8 cellular contexts compared by ENCODE assay signal in genomic region chr1:231527586-231528174, GRCh38. TPM values are rescaled to one million over a fixed set of nuclear protein-coding genes. Genes with fewer than 3 reads are reported as not detected.
DNase-seq lines count a peak whose midpoint lies in the region; ATAC-seq and TF ChIP-seq lines count a peak whose summit lies in the region.

No MANE protein-coding gene starts in this region.

- no peaks in the 10 kb centered on the region for H3K9me3 Mint-ChIP-seq in Calu3 (ENCODE audit: low read depth, unreplicated experiment)
- H3K9me3 Mint-ChIP-seq in brain: no peaks in the 10 kb centered on the region

- DNase-seq in Calu3: no peak
- no peak for DNase-seq in lower lobe of right lung
- no peak for DNase-seq in stimulated activated CD4-positive, alpha-beta T cell treated with anti-CD3 and anti-CD28 coated beads, Interleukin-2, amount 100 ng/mL, for 48 hours
- no peak for DNase-seq in NCI-H1930 (lab: John Stamatoyannopoulos, UW)

- H3K4me3 ChIP-seq in HUES48 (ENCODE audit: low read depth, low read length) (peak overlapping the region; percentile 90), lower lobe of right lung (peak overlapping the region; percentile 78), urinary bladder (ENCODE audit: low read depth, low read length) (peak overlapping the region; percentile 57)

- H3K9me3 ChIP-seq in HUES48 (ENCODE audit: control insufficient read depth, insufficient read depth, low read length): no peaks in the 10 kb centered on the region
- H3K9me3 ChIP-seq in lower lobe of right lung: no peaks in the 10 kb centered on the region

- peak; percentile 15 for ATAC-seq in GM21447 (IDR thresholded peaks at IDR 0.05; ENCODE audit: unreplicated experiment)
- ATAC-seq in lower lobe of right lung: peak; percentile 3 to 11

- H3K27ac Mint-ChIP-seq in Calu3 (ENCODE audit: unreplicated experiment): peak overlapping the region; percentile 99
- peak overlapping the region; percentile 99 to 100 (median 100) for H3K27ac Mint-ChIP-seq in brain

- H3K36me3 ChIP-seq in HUES48 (ENCODE audit: control insufficient read depth, insufficient read depth, low read length): peaks cover 18% of the 10 kb centered on the region
- H3K36me3 ChIP-seq in lower lobe of right lung: peaks cover 7% of the 10 kb centered on the region
- H3K36me3 ChIP-seq in urinary bladder (ENCODE audit: insufficient read depth): peaks cover 1% of the 10 kb centered on the region

- peaks cover 26% of the 10 kb centered on the region for H3K4me1 Mint-ChIP-seq in Calu3 (ENCODE audit: low read depth, unreplicated experiment)
- peaks cover 50% of the 10 kb centered on the region for H3K4me1 Mint-ChIP-seq in brain

- intact Hi-C loops in Calu3 (cut with micrococcal nuclease; ENCODE audit: unreplicated experiment): loop anchor here (2.0 to 5.0 kb wide), 2 partner anchors 105 to 170 kb away; partner anchors contain the start of gene EGLN1
- intact Hi-C loops in lower lobe of right lung (cut with DNase I): no loop called here

- peaks cover 37% of the 10 kb centered on the region for H3K36me3 Mint-ChIP-seq in Calu3 (ENCODE audit: insufficient read depth, unreplicated experiment)
- H3K36me3 Mint-ChIP-seq in brain: peaks cover 34% of the 10 kb centered on the region

- no peak overlapping the region for H3K9ac ChIP-seq in HUES48 (ENCODE audit: low read depth, low read length)

- H3K27me3 ChIP-seq in HUES48 (ENCODE audit: control insufficient read depth, insufficient read depth, low read length) (no peaks in the 10 kb centered on the region), lower lobe of right lung (ENCODE audit: low read depth) (no peaks in the 10 kb centered on the region)

- CTCF ChIA-PET in Calu3 (lab: Charles Lee): interaction anchor here (0.6 to 1.0 kb wide), 2 partner anchors 186 to 437 kb away, joined by 3 read pairs; no protein-coding TSS in a partner anchor

- 55% methylated on average over 15 of the region's 15 CpGs for WGBS in urinary bladder

- no TSS peak for BruUV-seq in Calu3 (replicated peaks; lab: Mats Ljungman, UMichigan)

- TF ChIP-seq CTCF in Calu3 (IDR thresholded peaks at IDR 0.05; ENCODE audit: unreplicated experiment) (no peak), brain (conservative IDR thresholded peaks at IDR 0.05) (no peak), lower lobe of right lung (IDR thresholded peaks at IDR 0.05) (no peak)

- no peaks in the 10 kb centered on the region for H3K27me3 Mint-ChIP-seq in Calu3 (ENCODE audit: unreplicated experiment)
- peaks cover 15% of the 10 kb centered on the region for H3K27me3 Mint-ChIP-seq in brain

- H3K4me3 Mint-ChIP-seq in Calu3 (ENCODE audit: low read depth, unreplicated experiment) (peak overlapping the region; percentile 98), brain (peak overlapping the region; percentile 94 to 99 (median 98))

- H3K4me1 ChIP-seq in HUES48 (ENCODE audit: control insufficient read depth, insufficient read depth, low read length) (peaks cover 36% of the 10 kb centered on the region), lower lobe of right lung (peaks cover 32% of the 10 kb centered on the region), urinary bladder (ENCODE audit: insufficient read depth) (peaks cover 3% of the 10 kb centered on the region)

- H3K27ac ChIP-seq in HUES48 (ENCODE audit: low read depth, low read length): peak overlapping the region; percentile 67
- H3K27ac ChIP-seq in lower lobe of right lung: peak overlapping the region; percentile 90
- no peak overlapping the region for H3K27ac ChIP-seq in urinary bladder (ENCODE audit: low read depth)

RNA-seq across cellular contexts. Expression of gene TSNAX, which starts 0.8 kb away (rescaled TPM):
- 55.5 and 56.9 TPM in 2 replicates for total RNA-seq in Calu3 (2022)
- 15.0 TPM for polyA plus RNA-seq in brain (ENCODE audit: insufficient read depth, low read depth, low replicate concordance)
- total RNA-seq in lower lobe of right lung: 38.4 TPM
- total RNA-seq in urinary bladder: 64.0 TPM
- 35.4 TPM for polyA plus RNA-seq in urinary bladder
